ENCODE assay signal across 15 cellular contexts in genomic region chr1:212366901-212367300, GRCh38. TPM values are rescaled to one million over a fixed set of nuclear protein-coding genes. Genes with fewer than 3 reads are reported as not detected.
A peak's percentile ranks its signal among the peaks of the same experiment; 100 is the strongest.
DNase-seq lines count a peak whose midpoint lies in the region; ATAC-seq and TF ChIP-seq lines count a peak whose summit lies in the region.
"Had no signal": no experiment of that assay in that cellular context is flagged by ENCODE, and none has a peak within 500 bp of the region (broad histone marks: within the 10 kb centered on the region; RNA-seq: fewer than 3 reads in every experiment).

No MANE protein-coding gene starts in this region.

- H3K4me3 ChIP-seq in IMR-90 (ENCODE audit: insufficient read depth, low read depth, low read length), result no peak overlapping the region
- no peak overlapping the region for H3K4me3 ChIP-seq in epithelial cell of esophagus (ENCODE audit: low read length)
- H3K4me3 ChIP-seq: PC-9, stomach had no signal

- no peak overlapping the region for H3K4ac ChIP-seq in IMR-90 (ENCODE audit: low read depth, low read length)

- H3K27me3 ChIP-seq in CD4-positive, alpha-beta T cell (ENCODE audit: control insufficient read depth, insufficient read depth, low read length), result no peaks in the 10 kb centered on the region
- no peaks in the 10 kb centered on the region for H3K27me3 ChIP-seq in IMR-90 (ENCODE audit: control insufficient read depth, insufficient read depth, low read length)
- H3K27me3 ChIP-seq: stomach had no signal

- H3K9me3 ChIP-seq in CD4-positive, alpha-beta T cell (ENCODE audit: control insufficient read depth, low read length), result no peaks in the 10 kb centered on the region
- H3K9me3 ChIP-seq in IMR-90 (ENCODE audit: control insufficient read depth, insufficient read depth, low read length), result no peaks in the 10 kb centered on the region
- H3K9me3 ChIP-seq: stomach had no signal

- H2AK9ac ChIP-seq in IMR-90 (replicated peaks; ENCODE audit: low read depth, low read length, poor library complexity), result no peak overlapping the region

- H3K4me3 Mint-ChIP-seq in CD4-positive, alpha-beta T cell, result no peak overlapping the region
- no peak overlapping the region for H3K4me3 Mint-ChIP-seq in nephron progenitor cell
- no peak overlapping the region for H3K4me3 Mint-ChIP-seq in stimulated activated memory B cell treated with anti-CD40 and anti-IgM and Interleukin-4, amounts not matched to agents 10 μg/mL and 1 μg/mL and 100 μg/mL, for 72 hours
- H3K4me3 Mint-ChIP-seq: activated CD4-positive, alpha-beta memory T cell treated with anti-CD3 and anti-CD28 coated beads, Interleukin-2, amount 10 ng/mL, durations not matched to agents 7 days and 5 days; activated naive CD8-positive, alpha-beta T cell treated with anti-CD3 and anti-CD28 coated beads, Interleukin-2, amount 10 ng/mL, durations not matched to agents 7 days and 5 days; effector memory CD8-positive, alpha-beta T cell had no signal

- H3K9ac ChIP-seq in IMR-90 (ENCODE audit: low read depth, low read length), result no peak overlapping the region

- H4K5ac ChIP-seq in IMR-90 (ENCODE audit: low read depth, low read length), result no peak overlapping the region

- peaks cover 0 to 11% of the 10 kb centered on the region in 2 experiments; a peak in 1 of 4 replicates for H3K79me1 ChIP-seq in IMR-90 (ENCODE audit: low read depth in 1 of 2, low read length in 2 of 2)

- H2BK15ac ChIP-seq in IMR-90 (ENCODE audit: low read depth, low read length), result no peak overlapping the region

- no peak for TF ChIP-seq RAD21 in IMR-90 (IDR thresholded peaks at IDR 0.05; ENCODE audit: low read length)

- WGBS in IMR-90 (ENCODE audit: extremely low coverage in 2 of 2, insufficient read length in 1 of 2), 2 experiments, result no CpG with 5 or more reads among the region's 5 CpGs

- no peak overlapping the region for H2AFZ ChIP-seq in IMR-90 (replicated peaks; ENCODE audit: low read length, poor library complexity)
- H2AFZ ChIP-seq: PC-9 had no signal

- no peak overlapping the region for H3K4me2 ChIP-seq in IMR-90 (ENCODE audit: low read depth, low read length)
- H3K4me2 ChIP-seq: PC-9 had no signal

- no TSS peak for BruUV-seq in IMR-90 (replicated peaks; lab: Mats Ljungman, UMichigan)

- peaks cover 3% of the 10 kb centered on the region for H3K9me3 Mint-ChIP-seq in CD4-positive, alpha-beta T cell
- peaks cover 40% of the 10 kb centered on the region for H3K9me3 Mint-ChIP-seq in nephron progenitor cell
- no peaks in the 10 kb centered on the region for H3K9me3 Mint-ChIP-seq in stimulated activated memory B cell treated with anti-CD40 and anti-IgM and Interleukin-4, amounts not matched to agents 10 μg/mL and 1 μg/mL and 100 μg/mL, for 72 hours
- H3K9me3 Mint-ChIP-seq: activated CD4-positive, alpha-beta memory T cell treated with anti-CD3 and anti-CD28 coated beads, Interleukin-2, amount 10 ng/mL, durations not matched to agents 7 days and 5 days; effector memory CD8-positive, alpha-beta T cell had no signal

- H2BK5ac ChIP-seq in IMR-90 (ENCODE audit: low read depth, low read length, poor library complexity, severe bottlenecking), result no peak overlapping the region

- intact Hi-C loops in CD4-positive, alpha-beta T cell (cut with DNase I, micrococcal nuclease), result loop anchor here (5.0 kb wide), 2 partner anchors 90 to 690 kb away; partner anchors contain the start of gene NEK2 (in 1 of the 2)
- intact Hi-C loops in IMR-90 (cut with micrococcal nuclease), result no loop called here

- no peaks in the 10 kb centered on the region for H3K4me1 ChIP-seq in IMR-90 (ENCODE audit: control insufficient read depth, insufficient read depth, low read length)

- H3K18ac ChIP-seq in IMR-90 (ENCODE audit: low read depth, low read length), result no peak overlapping the region

- H3K27me3 Mint-ChIP-seq in CD4-positive, alpha-beta T cell, result no peaks in the 10 kb centered on the region
- H3K27me3 Mint-ChIP-seq in nephron progenitor cell (ENCODE audit: low read depth, poor library complexity), result no peaks in the 10 kb centered on the region
- H3K27me3 Mint-ChIP-seq in stimulated activated memory B cell treated with anti-CD40 and anti-IgM and Interleukin-4, amounts not matched to agents 10 μg/mL and 1 μg/mL and 100 μg/mL, for 72 hours, result no peaks in the 10 kb centered on the region
- H3K27me3 Mint-ChIP-seq: activated CD4-positive, alpha-beta memory T cell treated with anti-CD3 and anti-CD28 coated beads, Interleukin-2, amount 10 ng/mL, durations not matched to agents 7 days and 5 days; activated naive CD8-positive, alpha-beta T cell treated with anti-CD3 and anti-CD28 coated beads, Interleukin-2, amount 10 ng/mL, durations not matched to agents 7 days and 5 days; effector memory CD8-positive, alpha-beta T cell had no signal

- H3K56ac ChIP-seq in IMR-90 (ENCODE audit: extremely low read depth, insufficient read depth, low read length), result no peak overlapping the region

- CTCF ChIA-PET in CD4-positive, alpha-beta T cell (lab: Charles Lee), result interaction anchor here (1.1 to 3.9 kb wide), 6 partner anchors 47 to 686 kb away, joined by 3 to 28 read pairs (median 3); partner anchors contain the start of genes INTS7 and PACC1
- CTCF ChIA-PET in IMR-90 (lab: Yijun Ruan, JAX), result interaction anchor here (1.6 to 5.3 kb wide), 3 partner anchors 21 to 296 kb away, joined by 3 to 32 read pairs (median 9); no protein-coding TSS in a partner anchor

- H3K36me3 Mint-ChIP-seq in CD4-positive, alpha-beta T cell (ENCODE audit: low read depth), result peaks cover 80% of the 10 kb centered on the region
- peaks cover 72% of the 10 kb centered on the region for H3K36me3 Mint-ChIP-seq in nephron progenitor cell (ENCODE audit: low read depth)
- peaks cover 51% of the 10 kb centered on the region for H3K36me3 Mint-ChIP-seq in stimulated activated memory B cell treated with anti-CD40 and anti-IgM and Interleukin-4, amounts not matched to agents 10 μg/mL and 1 μg/mL and 100 μg/mL, for 72 hours

- no peak overlapping the region for H4K8ac ChIP-seq in IMR-90 (ENCODE audit: low read depth in 2 of 2, low read length in 2 of 2)

- dilution Hi-C loops in IMR-90 (cut with HindIII; ENCODE audit: low sequenced_read_pairs, unreplicated experiment), result no loop called here

- TF ChIP-seq POLR2A in IMR-90 (IDR thresholded peaks at IDR 0.05; ENCODE audit: low read depth, low read length) (no peak), erythroblast (IDR thresholded peaks at IDR 0.05; ENCODE audit: low read length) (no peak)

- no peak overlapping the region for H3K14ac ChIP-seq in IMR-90 (replicated peaks; ENCODE audit: low read depth, low read length)

- H3K27ac Mint-ChIP-seq in CD4-positive, alpha-beta T cell, result peak overlapping the region; percentile 10
- H3K27ac Mint-ChIP-seq in nephron progenitor cell, result peak overlapping the region; percentile 3
- no peak overlapping the region for H3K27ac Mint-ChIP-seq in stimulated activated memory B cell treated with anti-CD40 and anti-IgM and Interleukin-4, amounts not matched to agents 10 μg/mL and 1 μg/mL and 100 μg/mL, for 72 hours
- H3K27ac Mint-ChIP-seq: activated CD4-positive, alpha-beta memory T cell treated with anti-CD3 and anti-CD28 coated beads, Interleukin-2, amount 10 ng/mL, durations not matched to agents 7 days and 5 days; activated naive CD8-positive, alpha-beta T cell treated with anti-CD3 and anti-CD28 coated beads, Interleukin-2, amount 10 ng/mL, durations not matched to agents 7 days and 5 days had no signal

- in situ Hi-C loops in IMR-90 (cut with MboI; ENCODE audit: low sequenced_read_pairs), result loop anchor here (5.0 to 25.0 kb wide), 2 partner anchors 295 to 680 kb away; partner anchors contain the start of gene NEK2

- H3K36me3 ChIP-seq in IMR-90 (ENCODE audit: control insufficient read depth, insufficient read depth, low read length), result peaks cover 6% of the 10 kb centered on the region

- TF ChIP-seq CTCF in CD4-positive, alpha-beta T cell (IDR thresholded peaks at IDR 0.05), result no peak
- no peak for TF ChIP-seq CTCF in IMR-90 (conservative IDR thresholded peaks at IDR 0.05; ENCODE audit: low read depth, low read length)
- TF ChIP-seq CTCF in epithelial cell of esophagus (IDR thresholded peaks at IDR 0.05; ENCODE audit: insufficient read depth, low read depth, low read length, missing control alignments), result no peak
- TF ChIP-seq CTCF in nephron progenitor cell (IDR thresholded peaks at IDR 0.05), result no peak

- no peak for ATAC-seq in CD4-positive, alpha-beta T cell (ENCODE audit: poor library complexity)
- ATAC-seq in IMR-90 (ENCODE audit: low read depth), result peak; percentile 33
- ATAC-seq in stimulated activated memory B cell treated with anti-CD40 and anti-IgM and Interleukin-4, amounts not matched to agents 10 μg/mL and 1 μg/mL and 100 μg/mL, for 72 hours, result no peak
- ATAC-seq: effector memory CD8-positive, alpha-beta T cell had no signal

- no peak for DNase-seq in CD4-positive, alpha-beta T cell
- DNase-seq in IMR-90, result peak; percentile 49
- DNase-seq in epithelial cell of esophagus (ENCODE audit: low read depth), result peak; percentile 17
- DNase-seq in nephron progenitor cell, result no peak
- no peak for DNase-seq in erythroblast (lab: John Stamatoyannopoulos, UW)
- DNase-seq in SW480 (ENCODE audit: low spot score), result no peak
- DNase-seq in SHP77 treated with DMSO at 0.1 percent for 48 hours (lab: John Stamatoyannopoulos, UW), result no peak
- DNase-seq: activated CD4-positive, alpha-beta memory T cell treated with anti-CD3 and anti-CD28 coated beads, Interleukin-2, amount 10 ng/mL, durations not matched to agents 7 days and 5 days; activated naive CD8-positive, alpha-beta T cell treated with anti-CD3 and anti-CD28 coated beads, Interleukin-2, amount 10 ng/mL, durations not matched to agents 7 days and 5 days; effector memory CD8-positive, alpha-beta T cell; NCI-H1417; NCI-H446 treated with DMSO at 0.1 percent for 48 hours; PC-9; stomach had no signal

- 0 out of 2 replicates have a peak, but pooled peaks cover 6% of the 10 kb centered on the region for H4K20me1 ChIP-seq in IMR-90 (ENCODE audit: insufficient read depth, low read length)

- H2AK5ac ChIP-seq in IMR-90 (ENCODE audit: low read depth, low read length), result no peak overlapping the region

- no peak overlapping the region for H3K23ac ChIP-seq in IMR-90 (ENCODE audit: low read depth, low read length)

- H2BK120ac ChIP-seq in IMR-90 (ENCODE audit: low read depth, low read length), result no peak overlapping the region

- peaks cover 5% of the 10 kb centered on the region for H3K4me1 Mint-ChIP-seq in CD4-positive, alpha-beta T cell (ENCODE audit: low read depth)
- H3K4me1 Mint-ChIP-seq in nephron progenitor cell, result no peaks in the 10 kb centered on the region
- H3K4me1 Mint-ChIP-seq in stimulated activated memory B cell treated with anti-CD40 and anti-IgM and Interleukin-4, amounts not matched to agents 10 μg/mL and 1 μg/mL and 100 μg/mL, for 72 hours, result no peaks in the 10 kb centered on the region

- no peak overlapping the region for H2BK20ac ChIP-seq in IMR-90 (ENCODE audit: low read depth, low read length)

- POLR2A ChIA-PET in CD4-positive, alpha-beta T cell (lab: Charles Lee), result interaction anchor here (0.6 to 2.4 kb wide), 2 partner anchors 80 to 296 kb away, joined by 3 to 9 read pairs; no protein-coding TSS in a partner anchor
- POLR2A ChIA-PET in IMR-90 (lab: Charles Lee; ENCODE audit: unreplicated experiment), result no interaction called here

- 0 out of 2 replicates have a peak, but pooled peaks cover 4% of the 10 kb centered on the region for H3K9me1 ChIP-seq in IMR-90 (ENCODE audit: insufficient read depth, low read length)

- H4K91ac ChIP-seq in IMR-90 (ENCODE audit: insufficient read depth, low read depth, low read length), result no peak overlapping the region

- no peak overlapping the region for H3K27ac ChIP-seq in CD4-positive, alpha-beta T cell (ENCODE audit: low read depth, low read length)
- H3K27ac ChIP-seq in IMR-90 (ENCODE audit: insufficient read depth, low read length), result no peak overlapping the region
- H3K27ac ChIP-seq: PC-9, stomach had no signal

RNA-seq across cellular contexts. Expression of gene PACC1, which starts 47.8 kb away (rescaled TPM):
- 1 to 10 TPM; 1.8 to 2.1 TPM for total RNA-seq in CD4-positive, alpha-beta T cell
- total RNA-seq in IMR-90 (2012; rRNA removed), result 8.6 and 10.6 TPM in 2 replicates
- polyA plus RNA-seq in IMR-90 (2012; rRNA removed), result 12.0 and 13.4 TPM in 2 replicates
- 5.5 and 7.8 TPM in 2 replicates for polyA plus RNA-seq in IMR-90 (2012; cell fraction: cytosol; rRNA removed)
- 5.6 and 7.5 TPM in 2 replicates for polyA plus RNA-seq in IMR-90 (2012; cell fraction: nucleus; rRNA removed; ENCODE audit: low replicate concordance)

Comparison
In these comparisons a context has a peak if more than half of its experiments do, and no peak if none do; other contexts are left out.
1. DNase-seq: peak in IMR-90 (single experiment) and epithelial cell of esophagus (single experiment); none in CD4-positive, alpha-beta T cell (0 of 10), nephron progenitor cell (single experiment), erythroblast (0 of 2), SW480 (single experiment) and SHP77 treated with DMSO at 0.1 percent for 48 hours (single experiment).